In the genomic region with DNA sequence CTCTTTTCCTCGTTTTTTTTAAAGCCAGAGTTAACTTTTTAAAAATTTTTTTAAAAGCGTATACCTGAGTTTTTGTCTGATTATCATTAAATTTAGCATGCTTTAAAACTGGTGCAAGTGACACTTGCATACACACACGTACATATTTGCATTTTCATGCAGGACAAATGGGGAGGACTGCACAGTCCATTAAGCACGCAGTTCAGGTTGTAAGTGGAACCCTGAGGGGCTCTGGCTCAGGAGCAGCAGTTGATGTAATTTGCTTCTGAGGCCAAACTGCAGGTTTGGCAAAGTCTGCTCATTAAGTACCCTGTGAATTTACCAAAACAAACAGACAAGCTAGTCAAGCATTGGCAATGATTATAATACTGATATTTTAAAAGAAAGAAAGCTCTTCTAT, we compare ENCODE assay signal across 29 cellular contexts.
A peak's percentile ranks its signal among the peaks of the same experiment; 100 is the strongest.
DNase-seq lines count a peak whose midpoint lies in the region; ATAC-seq and TF ChIP-seq lines count a peak whose summit lies in the region.
"Had no signal": no experiment of that assay in that cellular context is flagged by ENCODE, and none has a peak within 500 bp of the region (broad histone marks: within the 10 kb centered on the region; RNA-seq: fewer than 3 reads in every experiment).

No MANE protein-coding gene starts in this region.

- no peaks in the 10 kb centered on the region for H3K9me3 ChIP-seq in uterus
- H3K9me3 ChIP-seq: tibial nerve had no signal

- no peak overlapping the region for H3K27ac ChIP-seq in uterus
- H3K27ac ChIP-seq: coronary artery, epithelial cell of prostate, tibial nerve had no signal

- no peak for TF ChIP-seq POLR2A in uterus (IDR thresholded peaks at IDR 0.05)

- peaks cover 0 to 15% of the 10 kb centered on the region in 2 donors for H3K27me3 ChIP-seq in uterus
- H3K27me3 ChIP-seq: tibial nerve had no signal

- intact Hi-C loops in uterus (cut with DNase I; ENCODE audit: low total_unique reads) = no loop called here

- no peaks in the 10 kb centered on the region for H3K4me1 ChIP-seq in uterus
- H3K4me1 ChIP-seq: tibial nerve had no signal

- H3K4me3 ChIP-seq in uterus = no peak overlapping the region
- H3K4me3 ChIP-seq: coronary artery, GM23338, tibial nerve had no signal

- DNase-seq in DMS79 treated with DMSO at 0.1 percent for 48 hours (lab: John Stamatoyannopoulos, UW) = peak; percentile 32
- no peak for DNase-seq in DMS79 (lab: John Stamatoyannopoulos, UW)
- peak; percentile 54 for DNase-seq in NCI-H1105 (lab: John Stamatoyannopoulos, UW)
- DNase-seq in NCI-H345 treated with DMSO at 0.1 percent for 48 hours (lab: John Stamatoyannopoulos, UW; ENCODE audit: unreplicated experiment) = peak; percentile 48
- DNase-seq in left kidney (ENCODE audit: low read depth, low spot score) = peak; percentile 40
- DNase-seq in uterus = no peak
- DNase-seq: 8988T; activated CD4-positive, alpha-beta T cell treated with anti-CD3 and anti-CD28 coated beads for 1 hour; activated CD8-positive, alpha-beta memory T cell treated with anti-CD3 and anti-CD28 coated beads, Interleukin-2, amount 50 U/mL, for 48 hours; activated CD8-positive, alpha-beta T cell treated with anti-CD3 and anti-CD28 coated beads for 36 hours; activated naive CD4-positive, alpha-beta T cell treated with Interleukin-2 at 50 U/mL for 16 hours; Calu3; caudate nucleus; effector memory CD4-positive, alpha-beta T cell; NCI-H1930; NCI-H510A treated with DMSO at 0.1 percent for 48 hours; nephron progenitor cell; SHP77; stimulated activated CD4-positive, alpha-beta T cell treated with anti-CD3 and anti-CD28 coated beads, Interleukin-15, amount 100 ng/mL, for 24 hours; SW 1271 had no signal

- no peak for ATAC-seq in HG03039 (IDR thresholded peaks at IDR 0.05; ENCODE audit: unreplicated experiment)
- no peak for ATAC-seq in HG02970 (IDR thresholded peaks at IDR 0.05; ENCODE audit: low FRiP score, unreplicated experiment)
- ATAC-seq: activated CD8-positive, alpha-beta T cell treated with anti-CD3 and anti-CD28 coated beads for 36 hours; GM23338; left lobe of liver; Panc1; stimulated activated effector memory CD8-positive, alpha-beta T cell treated with anti-CD3 and anti-CD28 coated beads, Interleukin-12 subunit alpha, Interleukin-12 subunit beta, amount 100 ng/mL, for 72 hours had no signal

- no peak for TF ChIP-seq CTCF in uterus (IDR thresholded peaks at IDR 0.05)

- H3K36me3 ChIP-seq in uterus = peaks cover 0 to 3% of the 10 kb centered on the region in 2 donors
- H3K36me3 ChIP-seq: tibial nerve had no signal

Comparison
In these comparisons a context has a peak if more than half of its experiments do, and no peak if none do; other contexts are left out.
1. DNase-seq: peak in DMS79 treated with DMSO at 0.1 percent for 48 hours (single experiment), NCI-H1105 (single experiment), NCI-H345 treated with DMSO at 0.1 percent for 48 hours (single experiment) and left kidney (single experiment); none in DMS79 (single experiment) and uterus (0 of 2).